ENCODE assay signal across 19 cellular contexts in the genomic region with DNA sequence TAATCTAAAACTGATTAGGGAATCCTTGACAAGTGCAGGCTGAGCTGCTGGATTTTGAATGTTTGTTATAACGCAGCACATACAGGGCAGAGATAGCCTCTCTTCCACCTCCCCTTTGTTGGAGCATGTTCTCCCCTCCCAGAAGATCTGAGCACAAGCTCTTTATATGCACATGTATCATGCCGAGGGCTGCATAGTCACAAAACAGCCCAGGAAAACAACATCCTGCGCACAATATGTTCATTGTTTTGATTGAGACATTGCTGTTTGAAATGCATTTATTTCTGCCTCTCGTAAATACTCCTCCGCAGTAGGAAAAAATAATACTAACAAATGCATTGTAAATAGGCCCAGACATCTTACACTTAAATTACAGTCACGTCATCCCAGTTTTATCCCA.
"Had no signal": no experiment of that assay in that cellular context is flagged by ENCODE, and none has a peak within 500 bp of the region (broad histone marks: within the 10 kb centered on the region; RNA-seq: fewer than 3 reads in every experiment).

No MANE protein-coding gene starts in this region.

- H3K4me1 ChIP-seq: parathyroid adenoma, SJCRH30, transverse colon had no signal

- H3K27ac Mint-ChIP-seq: activated CD8-positive, alpha-beta T cell treated with anti-CD3 and anti-CD28 coated beads for 36 hours; activated T-helper 1 cell treated with anti-CD3 and anti-CD28 coated beads, Interleukin-12 subunit alpha, Interleukin-12 subunit beta, Interleukin-2, Interleukin-4 antibody, amounts not matched to agents 30 ng/mL and 10 ng/mL and 1 ng/mL, durations not matched to agents 14 hours and 24 hours and 36 hours; effector memory CD8-positive, alpha-beta T cell; T-cell had no signal

- H2AFZ ChIP-seq: parathyroid adenoma had no signal

- H3K79me2 ChIP-seq: parathyroid adenoma had no signal

- H3K27ac ChIP-seq: parathyroid adenoma, SJCRH30, skin epidermis, transverse colon, VCaP had no signal

- H3K9ac ChIP-seq: parathyroid adenoma had no signal

- H3K4me3 Mint-ChIP-seq: activated CD8-positive, alpha-beta T cell treated with anti-CD3 and anti-CD28 coated beads for 36 hours; activated T-helper 1 cell treated with anti-CD3 and anti-CD28 coated beads, Interleukin-12 subunit alpha, Interleukin-12 subunit beta, Interleukin-2, Interleukin-4 antibody, amounts not matched to agents 30 ng/mL and 10 ng/mL and 1 ng/mL, durations not matched to agents 14 hours and 24 hours and 36 hours; central memory CD8-positive, alpha-beta T cell; effector memory CD8-positive, alpha-beta T cell; neural crest cell; T-cell had no signal

- H3K36me3 ChIP-seq: SJCRH30, transverse colon had no signal

- H3K27me3 Mint-ChIP-seq: activated CD8-positive, alpha-beta T cell treated with anti-CD3 and anti-CD28 coated beads for 36 hours; central memory CD8-positive, alpha-beta T cell; effector memory CD8-positive, alpha-beta T cell; T-cell had no signal

- H3K9me3 Mint-ChIP-seq: activated CD8-positive, alpha-beta T cell treated with anti-CD3 and anti-CD28 coated beads for 36 hours; activated T-helper 1 cell treated with anti-CD3 and anti-CD28 coated beads, Interleukin-12 subunit alpha, Interleukin-12 subunit beta, Interleukin-2, Interleukin-4 antibody, amounts not matched to agents 30 ng/mL and 10 ng/mL and 1 ng/mL, durations not matched to agents 14 hours and 24 hours and 36 hours had no signal

- DNase-seq: activated CD8-positive, alpha-beta memory T cell treated with anti-CD3 and anti-CD28 coated beads, Interleukin-2, amount 50 U/mL, for 4 hours; activated CD8-positive, alpha-beta T cell treated with anti-CD3 and anti-CD28 coated beads for 36 hours; activated naive CD4-positive, alpha-beta T cell treated with Interleukin-2 at 50 U/mL for 16 hours; effector memory CD8-positive, alpha-beta T cell; erythroblast; glutamatergic neuron; islet precursor cell; left ventricle myocardium superior; mesendoderm; SJCRH30; T-cell; T1000; transverse colon had no signal

- H3K9me3 ChIP-seq: SJCRH30, transverse colon had no signal

- H3K4me3 ChIP-seq: SJCRH30, skin epidermis, transverse colon had no signal

- H3K27me3 ChIP-seq: SJCRH30, transverse colon had no signal

- H3K4me1 Mint-ChIP-seq: central memory CD8-positive, alpha-beta T cell; neural crest cell; T-cell had no signal
